In genomic region chr3:32181801-32182200, GRCh38 we compare ENCODE assay signal across 29 cellular contexts. TPM values are rescaled to one million over a fixed set of nuclear protein-coding genes. Genes with fewer than 3 reads are reported as not detected.
"Had no signal": no experiment of that assay in that cellular context is flagged by ENCODE, and none has a peak within 500 bp of the region (broad histone marks: within the 10 kb centered on the region; RNA-seq: fewer than 3 reads in every experiment).

No MANE protein-coding gene starts in this region.

- H3K9me3 Mint-ChIP-seq: activated CD4-positive, alpha-beta memory T cell treated with anti-CD3 and anti-CD28 coated beads for 36 hours; activated CD4-positive, alpha-beta T cell treated with anti-CD3 and anti-CD28 coated beads, Interleukin-2, amount 10 ng/mL, durations not matched to agents 7 days and 5 days; activated naive CD4-positive, alpha-beta T cell treated with anti-CD3 and anti-CD28 coated beads, Interleukin-2, amount 10 ng/mL, durations not matched to agents 7 days and 5 days; activated naive CD8-positive, alpha-beta T cell treated with anti-CD3 and anti-CD28 coated beads, Interleukin-2, amount 50 U/mL, for 24 hours; T-helper 1 cell treated with Interleukin-12 subunit alpha and Interleukin-12 subunit beta and Interleukin-4 antibody, amounts not matched to agents 30 μg/mL and 1 μg/mL, for 36 hours; T-helper 2 cell treated with Interferon-gamma antibody and Interleukin-4, amounts not matched to agents 5 μg/mL and 100 μg/mL, for 36 hours had no signal

- H3K36me3 Mint-ChIP-seq: activated CD4-positive, alpha-beta memory T cell treated with anti-CD3 and anti-CD28 coated beads for 36 hours; activated CD8-positive, alpha-beta memory T cell treated with anti-CD3 and anti-CD28 coated beads, Interleukin-2, amount 10 ng/mL, durations not matched to agents 7 days and 5 days; activated naive CD4-positive, alpha-beta T cell treated with anti-CD3 and anti-CD28 coated beads, Interleukin-2, amount 10 ng/mL, durations not matched to agents 7 days and 5 days; activated naive CD8-positive, alpha-beta T cell; brain had no signal

- H3K27me3 Mint-ChIP-seq: activated CD4-positive, alpha-beta memory T cell treated with anti-CD3 and anti-CD28 coated beads for 36 hours; activated CD4-positive, alpha-beta T cell treated with anti-CD3 and anti-CD28 coated beads for 36 hours had no signal

- H3K27ac Mint-ChIP-seq: activated CD4-positive, alpha-beta memory T cell treated with anti-CD3 and anti-CD28 coated beads for 36 hours; activated CD4-positive, alpha-beta T cell treated with anti-CD3 and anti-CD28 coated beads for 36 hours; activated CD4-positive, alpha-beta T cell treated with anti-CD3 and anti-CD28 coated beads, Interleukin-2, amount 10 ng/mL, durations not matched to agents 7 days and 5 days; activated CD8-positive, alpha-beta memory T cell treated with anti-CD3 and anti-CD28 coated beads, Interleukin-2, amount 10 ng/mL, durations not matched to agents 7 days and 5 days; activated naive CD4-positive, alpha-beta T cell treated with anti-CD3 and anti-CD28 coated beads, Interleukin-2, amount 10 ng/mL, durations not matched to agents 7 days and 5 days; activated naive CD8-positive, alpha-beta T cell; activated naive CD8-positive, alpha-beta T cell treated with anti-CD3 and anti-CD28 coated beads, Interleukin-2, amount 50 U/mL, for 24 hours; brain; T-helper 1 cell treated with Interleukin-12 subunit alpha and Interleukin-12 subunit beta and Interleukin-4 antibody, amounts not matched to agents 30 μg/mL and 1 μg/mL, for 36 hours; T-helper 2 cell treated with Interferon-gamma antibody and Interleukin-4, amounts not matched to agents 5 μg/mL and 100 μg/mL, for 36 hours had no signal

- H3K4me3 ChIP-seq: SJSA1 had no signal

- ATAC-seq: activated CD4-positive, alpha-beta T cell treated with anti-CD3 and anti-CD28 coated beads for 36 hours; activated CD4-positive, CD25-positive, alpha-beta regulatory T cell treated with anti-CD3 and anti-CD28 coated beads, Interleukin-2, amount 50 U/mL, for 24 hours; activated CD8-positive, alpha-beta memory T cell treated with anti-CD3 and anti-CD28 coated beads, Interleukin-2, amount 10 ng/mL, durations not matched to agents 7 days and 5 days; activated naive CD8-positive, alpha-beta T cell treated with anti-CD3 and anti-CD28 coated beads, Interleukin-2, amount 50 U/mL, for 24 hours; Panc1 had no signal

- H3K4me1 Mint-ChIP-seq: brain had no signal

- DNase-seq: activated CD4-positive, alpha-beta memory T cell treated with anti-CD3 and anti-CD28 coated beads for 36 hours; activated CD4-positive, alpha-beta T cell treated with anti-CD3 and anti-CD28 coated beads for 36 hours; activated CD4-positive, alpha-beta T cell treated with anti-CD3 and anti-CD28 coated beads, Interleukin-2, amount 10 ng/mL, durations not matched to agents 7 days and 5 days; activated CD8-positive, alpha-beta memory T cell treated with anti-CD3 and anti-CD28 coated beads for 24 hours; activated CD8-positive, alpha-beta memory T cell treated with anti-CD3 and anti-CD28 coated beads, Interleukin-2, amount 10 ng/mL, durations not matched to agents 7 days and 5 days; activated CD8-positive, alpha-beta memory T cell treated with anti-CD3 and anti-CD28 coated beads, Interleukin-2, amount 50 U/mL, for 48 hours; activated effector memory CD4-positive, alpha-beta T cell treated with Interleukin-2 at 50 U/mL for 16 hours; activated naive CD4-positive, alpha-beta T cell treated with anti-CD3 and anti-CD28 coated beads, Interleukin-2, amount 10 ng/mL, durations not matched to agents 7 days and 5 days; activated naive CD8-positive, alpha-beta T cell treated with anti-CD3 and anti-CD28 coated beads, Interleukin-2, amount 50 U/mL, for 24 hours; activated T-cell treated with anti-CD3 and anti-CD28 coated beads, Interleukin-2, amount 50 U/mL, for 48 hours; anterior cingulate cortex; central memory CD4-positive, alpha-beta T cell; MM.1S; MV-4-11; NCI-H1092; NCI-H2081 treated with DMSO at 0.1 percent for 48 hours; NCI-H2171 treated with DMSO at 0.1 percent for 48 hours; NCI-H2227 treated with DMSO at 0.1 percent for 48 hours; NCI-H446; SHP77 treated with DMSO at 0.1 percent for 48 hours; SK-N-SH had no signal

- H3K4me3 Mint-ChIP-seq: activated CD4-positive, alpha-beta memory T cell treated with anti-CD3 and anti-CD28 coated beads for 36 hours; activated CD4-positive, alpha-beta T cell treated with anti-CD3 and anti-CD28 coated beads for 36 hours; activated CD4-positive, alpha-beta T cell treated with anti-CD3 and anti-CD28 coated beads, Interleukin-2, amount 10 ng/mL, durations not matched to agents 7 days and 5 days; activated CD8-positive, alpha-beta memory T cell treated with anti-CD3 and anti-CD28 coated beads, Interleukin-2, amount 10 ng/mL, durations not matched to agents 7 days and 5 days; activated naive CD4-positive, alpha-beta T cell treated with anti-CD3 and anti-CD28 coated beads, Interleukin-2, amount 10 ng/mL, durations not matched to agents 7 days and 5 days; activated naive CD8-positive, alpha-beta T cell; activated naive CD8-positive, alpha-beta T cell treated with anti-CD3 and anti-CD28 coated beads, Interleukin-2, amount 50 U/mL, for 24 hours; brain; T-helper 1 cell treated with Interleukin-12 subunit alpha and Interleukin-12 subunit beta and Interleukin-4 antibody, amounts not matched to agents 30 μg/mL and 1 μg/mL, for 36 hours; T-helper 2 cell treated with Interferon-gamma antibody and Interleukin-4, amounts not matched to agents 5 μg/mL and 100 μg/mL, for 36 hours had no signal

RNA-seq across cellular contexts. Expression of gene CMTM8, which starts 56.7 kb away (rescaled TPM):
- total RNA-seq: RPMI7951, SJSA1 had no signal
